In the genomic region with DNA sequence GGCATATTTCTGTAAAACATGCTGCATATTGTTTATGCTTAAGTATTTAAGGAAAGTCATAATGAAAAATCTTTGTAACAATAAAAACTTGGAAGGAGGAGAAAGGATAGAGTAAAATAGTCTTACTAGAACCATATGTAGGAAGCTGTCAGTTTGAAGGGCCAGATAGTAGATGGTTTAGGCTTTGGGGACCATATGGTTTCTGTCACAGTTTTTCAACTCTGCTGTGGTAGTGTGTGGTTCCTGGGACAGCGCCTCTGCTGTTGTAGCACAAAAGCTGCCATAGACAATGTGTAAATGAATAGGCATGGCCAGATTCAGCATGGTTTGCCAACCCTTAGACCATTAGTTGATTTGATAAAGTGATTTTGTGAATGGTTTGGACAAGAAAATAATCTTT, we compare ENCODE assay signal across 17 cellular contexts.
DNase-seq lines count a peak whose midpoint lies in the region; ATAC-seq and TF ChIP-seq lines count a peak whose summit lies in the region.
"Had no signal": no experiment of that assay in that cellular context is flagged by ENCODE, and none has a peak within 500 bp of the region (broad histone marks: within the 10 kb centered on the region; RNA-seq: fewer than 3 reads in every experiment).

No MANE protein-coding gene starts in this region.

- H4K5ac ChIP-seq in IMR-90 (ENCODE audit: low read depth, low read length), result no peak overlapping the region

- H3K36me3 Mint-ChIP-seq in memory B cell, result peaks cover 51% of the 10 kb centered on the region
- peaks cover 24 to 81% (median 69%) of the 10 kb centered on the region in 5 donors for H3K36me3 Mint-ChIP-seq in naive thymus-derived CD4-positive, alpha-beta T cell

- H3K27me3 ChIP-seq in IMR-90 (ENCODE audit: control insufficient read depth, insufficient read depth, low read length), result no peaks in the 10 kb centered on the region
- no peaks in the 10 kb centered on the region for H3K27me3 ChIP-seq in adipocyte (replicated peaks; ENCODE audit: control insufficient read depth, insufficient read depth, low read length)
- no peaks in the 10 kb centered on the region for H3K27me3 ChIP-seq in naive thymus-derived CD4-positive, alpha-beta T cell (ENCODE audit: control insufficient read depth in 2 of 2, insufficient read depth in 2 of 2, low read length in 2 of 2)

- H3K4ac ChIP-seq in IMR-90 (ENCODE audit: low read depth, low read length), result no peak overlapping the region

- no peak for TF ChIP-seq RAD21 in IMR-90 (IDR thresholded peaks at IDR 0.05; ENCODE audit: low read length)

- H3K4me3 Mint-ChIP-seq in memory B cell, result no peak overlapping the region
- no peak overlapping the region for H3K4me3 Mint-ChIP-seq in naive thymus-derived CD4-positive, alpha-beta T cell
- H3K4me3 Mint-ChIP-seq: CD4-positive, alpha-beta T cell; H9 had no signal

- in situ Hi-C loops in IMR-90 (cut with MboI; ENCODE audit: low sequenced_read_pairs), result no loop called here

- DNase-seq in IMR-90 (peak; percentile 10), adipocyte (ENCODE audit: low read depth) (peak; percentile 36), fibroblast of pulmonary artery (ENCODE audit: low read depth) (peak; percentile 23), memory B cell (ENCODE audit: low spot score in 2 of 2) (no peak), RPMI8226 (no peak), NCI-H2171 treated with DMSO at 0.1 percent for 48 hours (lab: John Stamatoyannopoulos, UW) (no peak), SW480 (ENCODE audit: low spot score) (no peak)
- no peak for DNase-seq in naive thymus-derived CD4-positive, alpha-beta T cell
- DNase-seq: ACHN; AML-193; Caco-2; CD4-positive, alpha-beta T cell; DMS153; DMS79; GDM1; H9 had no signal

- H2AK9ac ChIP-seq in IMR-90 (replicated peaks; ENCODE audit: low read depth, low read length, poor library complexity), result no peak overlapping the region

- no peak overlapping the region for H3K23ac ChIP-seq in IMR-90 (ENCODE audit: low read depth, low read length)

- H3K9me1 ChIP-seq in IMR-90 (ENCODE audit: insufficient read depth, low read length), result no peaks in the 10 kb centered on the region

- intact Hi-C loops in IMR-90 (cut with micrococcal nuclease), result no loop called here
- intact Hi-C loops in naive thymus-derived CD4-positive, alpha-beta T cell (cut with micrococcal nuclease), result no loop called here

- BruUV-seq in IMR-90 (replicated peaks; lab: Mats Ljungman, UMichigan), result no TSS peak

- no peak overlapping the region for H3K56ac ChIP-seq in IMR-90 (ENCODE audit: extremely low read depth, insufficient read depth, low read length)

- CTCF ChIA-PET in IMR-90 (lab: Yijun Ruan, JAX), result interaction anchor here (0.5 kb wide), 1 partner anchor 131 kb away, joined by 3 read pairs; no protein-coding TSS in a partner anchor
- CTCF ChIA-PET in naive thymus-derived CD4-positive, alpha-beta T cell (lab: Charles Lee), result no interaction called here

- peaks cover 8 to 14% of the 10 kb centered on the region in 2 experiments; a peak in 3 of 4 replicates for H3K79me1 ChIP-seq in IMR-90 (ENCODE audit: low read depth in 1 of 2, low read length in 2 of 2)

- no CpG with 5 or more reads among the region's 1 CpG for WGBS in IMR-90 (ENCODE audit: extremely low coverage in 2 of 2, insufficient read length in 1 of 2), 2 experiments

- H3K4me1 ChIP-seq in IMR-90 (ENCODE audit: control insufficient read depth, insufficient read depth, low read length) (no peaks in the 10 kb centered on the region; the same call in 1 of the 2 replicates), adipocyte (ENCODE audit: control insufficient read depth, insufficient read depth, low read length) (peaks cover 3% of the 10 kb centered on the region)
- H3K4me1 ChIP-seq in naive thymus-derived CD4-positive, alpha-beta T cell (ENCODE audit: control insufficient read depth in 2 of 2, insufficient read depth in 2 of 2, low read length in 2 of 2), result no peaks in the 10 kb centered on the region
- H3K4me1 ChIP-seq: Caco-2 had no signal

- no peaks in the 10 kb centered on the region for H4K20me1 ChIP-seq in IMR-90 (ENCODE audit: insufficient read depth, low read length)

- H3K4me1 Mint-ChIP-seq in memory B cell, result no peaks in the 10 kb centered on the region
- H3K4me1 Mint-ChIP-seq in naive thymus-derived CD4-positive, alpha-beta T cell, result peaks cover 0 to 8% (median 0%) of the 10 kb centered on the region in 7 donors
- H3K4me1 Mint-ChIP-seq: H9 had no signal

- dilution Hi-C loops in IMR-90 (cut with HindIII; ENCODE audit: low sequenced_read_pairs, unreplicated experiment), result no loop called here

- no peak overlapping the region for H4K91ac ChIP-seq in IMR-90 (ENCODE audit: insufficient read depth, low read depth, low read length)

- POLR2A ChIA-PET in IMR-90 (lab: Charles Lee; ENCODE audit: unreplicated experiment), result no interaction called here
- POLR2A ChIA-PET in naive thymus-derived CD4-positive, alpha-beta T cell (lab: Charles Lee), result no interaction called here

- H4K8ac ChIP-seq in IMR-90 (ENCODE audit: low read depth in 2 of 2, low read length in 2 of 2), result no peak overlapping the region

- H3K36me3 ChIP-seq in IMR-90 (ENCODE audit: control insufficient read depth, insufficient read depth, low read length), result peaks cover 11% of the 10 kb centered on the region
- H3K36me3 ChIP-seq in adipocyte (ENCODE audit: control insufficient read depth, insufficient read depth, low read length, severe bottlenecking), result peaks cover 25% of the 10 kb centered on the region
- peaks cover 0 to 35% (median 4%) of the 10 kb centered on the region in 3 experiments for H3K36me3 ChIP-seq in naive thymus-derived CD4-positive, alpha-beta T cell (ENCODE audit: control insufficient read depth in 2 of 3, insufficient read depth in 3 of 3, low read length in 3 of 3)

- H2BK5ac ChIP-seq in IMR-90 (ENCODE audit: low read depth, low read length, poor library complexity, severe bottlenecking), result no peak overlapping the region

- H3K9me3 Mint-ChIP-seq in memory B cell, result no peaks in the 10 kb centered on the region
- peaks cover 0 to 10% (median 0%) of the 10 kb centered on the region in 11 donors for H3K9me3 Mint-ChIP-seq in naive thymus-derived CD4-positive, alpha-beta T cell
- H3K9me3 Mint-ChIP-seq: CD4-positive, alpha-beta T cell; H9 had no signal

- H2BK20ac ChIP-seq in IMR-90 (ENCODE audit: low read depth, low read length), result no peak overlapping the region

- H2BK15ac ChIP-seq in IMR-90 (ENCODE audit: low read depth, low read length), result no peak overlapping the region

- ATAC-seq in IMR-90 (ENCODE audit: low read depth) (peak; percentile 36), memory B cell (ENCODE audit: low read depth) (no peak)
- ATAC-seq in naive thymus-derived CD4-positive, alpha-beta T cell, result no peak

- no peak overlapping the region for H3K14ac ChIP-seq in IMR-90 (replicated peaks; ENCODE audit: low read depth, low read length)

- peak overlapping the region; percentile 16 for H3K27ac Mint-ChIP-seq in memory B cell
- H3K27ac Mint-ChIP-seq in naive thymus-derived CD4-positive, alpha-beta T cell, result no peak overlapping the region
- H3K27ac Mint-ChIP-seq: CD4-positive, alpha-beta T cell; H9 had no signal

- H3K9ac ChIP-seq in IMR-90 (ENCODE audit: low read depth, low read length) (no peak overlapping the region), adipocyte (ENCODE audit: low read length) (no peak overlapping the region)

- H3K4me3 ChIP-seq in IMR-90 (ENCODE audit: insufficient read depth, low read depth, low read length) (no peak overlapping the region), adipocyte (ENCODE audit: low read length) (no peak overlapping the region), fibroblast of pulmonary artery (replicated peaks; ENCODE audit: low read depth, low read length) (no peak overlapping the region)
- no peak overlapping the region for H3K4me3 ChIP-seq in naive thymus-derived CD4-positive, alpha-beta T cell (ENCODE audit: low read length)

- TF ChIP-seq CTCF in IMR-90 (conservative IDR thresholded peaks at IDR 0.05; ENCODE audit: low read depth, low read length), result no peak
- TF ChIP-seq CTCF in fibroblast of pulmonary artery (IDR thresholded peaks at IDR 0.05; ENCODE audit: low read length, missing control alignments), result no peak

- H2BK120ac ChIP-seq in IMR-90 (ENCODE audit: low read depth, low read length), result no peak overlapping the region

- H3K4me2 ChIP-seq in IMR-90 (ENCODE audit: low read depth, low read length), result no peak overlapping the region

- H3K18ac ChIP-seq in IMR-90 (ENCODE audit: low read depth, low read length), result no peak overlapping the region

- H3K27me3 Mint-ChIP-seq in memory B cell, result no peaks in the 10 kb centered on the region
- no peaks in the 10 kb centered on the region for H3K27me3 Mint-ChIP-seq in naive thymus-derived CD4-positive, alpha-beta T cell
- H3K27me3 Mint-ChIP-seq: CD4-positive, alpha-beta T cell had no signal

- H3K27ac ChIP-seq in IMR-90 (ENCODE audit: insufficient read depth, low read length), result no peak overlapping the region
- no peak overlapping the region for H3K27ac ChIP-seq in naive thymus-derived CD4-positive, alpha-beta T cell (ENCODE audit: low read depth, low read length)
- H3K27ac ChIP-seq: C4-2B had no signal

- H3K9me3 ChIP-seq in IMR-90 (ENCODE audit: control insufficient read depth, insufficient read depth, low read length) (no peaks in the 10 kb centered on the region), adipocyte (ENCODE audit: control insufficient read depth, low read length) (no peaks in the 10 kb centered on the region)
- H3K9me3 ChIP-seq in naive thymus-derived CD4-positive, alpha-beta T cell (ENCODE audit: control insufficient read depth in 2 of 3, low read length in 3 of 3), result no peaks in the 10 kb centered on the region
- H3K9me3 ChIP-seq: Caco-2 had no signal

- no peak for TF ChIP-seq POLR2A in IMR-90 (IDR thresholded peaks at IDR 0.05; ENCODE audit: low read depth, low read length)

- H2AK5ac ChIP-seq in IMR-90 (ENCODE audit: low read depth, low read length), result no peak overlapping the region

- H2AFZ ChIP-seq in IMR-90 (replicated peaks; ENCODE audit: low read length, poor library complexity), result no peak overlapping the region

TF ChIP-seq in IMR-90, 13 proteins besides CTCF, POLR2A, EP300 and RAD21 (continues in another document):
- TF ChIP-seq, protein P1, sequence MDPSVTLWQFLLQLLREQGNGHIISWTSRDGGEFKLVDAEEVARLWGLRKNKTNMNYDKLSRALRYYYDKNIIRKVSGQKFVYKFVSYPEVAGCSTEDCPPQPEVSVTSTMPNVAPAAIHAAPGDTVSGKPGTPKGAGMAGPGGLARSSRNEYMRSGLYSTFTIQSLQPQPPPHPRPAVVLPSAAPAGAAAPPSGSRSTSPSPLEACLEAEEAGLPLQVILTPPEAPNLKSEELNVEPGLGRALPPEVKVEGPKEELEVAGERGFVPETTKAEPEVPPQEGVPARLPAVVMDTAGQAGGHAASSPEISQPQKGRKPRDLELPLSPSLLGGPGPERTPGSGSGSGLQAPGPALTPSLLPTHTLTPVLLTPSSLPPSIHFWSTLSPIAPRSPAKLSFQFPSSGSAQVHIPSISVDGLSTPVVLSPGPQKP (IDR thresholded peaks at IDR 0.05; ENCODE audit: borderline replicate concordance, low read depth, low read length), result no peak
- no peak for TF ChIP-seq MAFK (IDR thresholded peaks at IDR 0.05; ENCODE audit: low read depth, low read length)
- TF ChIP-seq RCOR1 (IDR thresholded peaks at IDR 0.05; ENCODE audit: insufficient replicate concordance, low read length), result no peak
- TF ChIP-seq CEBPB (IDR thresholded peaks at IDR 0.05; ENCODE audit: low read depth, low read length), result no peak
- no peak for TF ChIP-seq MXI1 (IDR thresholded peaks at IDR 0.05; ENCODE audit: borderline replicate concordance, low read depth, low read length)
- no peak for TF ChIP-seq BHLHE40 (IDR thresholded peaks at IDR 0.05; ENCODE audit: low read depth, low read length)

Comparison
In these comparisons a context has a peak if more than half of its experiments do, and no peak if none do; other contexts are left out.
1. DNase-seq: peak in IMR-90 (single experiment), adipocyte (single experiment) and fibroblast of pulmonary artery (single experiment); none in memory B cell (0 of 2), RPMI8226 (single experiment), naive thymus-derived CD4-positive, alpha-beta T cell (0 of 9), NCI-H2171 treated with DMSO at 0.1 percent for 48 hours (single experiment) and SW480 (single experiment).